Comparison of ENCODE assay signal across 24 cellular contexts in the genomic region with DNA sequence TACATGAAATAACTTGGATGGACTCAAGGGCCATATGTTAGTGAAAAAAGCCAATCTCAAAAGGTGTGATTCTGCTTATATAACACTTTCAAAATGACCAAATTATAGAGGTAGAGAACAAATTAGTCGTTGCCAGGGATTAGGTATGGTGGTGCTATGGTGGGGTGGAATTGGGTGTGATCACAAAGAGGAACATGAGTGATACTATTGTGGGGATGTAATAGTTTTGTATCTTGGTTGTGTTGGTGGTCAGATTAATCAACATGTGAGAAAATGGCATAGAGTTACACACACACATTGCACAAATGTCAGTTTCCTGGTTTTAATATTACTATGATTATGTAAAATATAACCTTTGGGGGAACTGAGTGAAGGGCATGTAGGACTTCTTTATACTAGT. TPM values are rescaled to one million over a fixed set of nuclear protein-coding genes. Genes with fewer than 3 reads are reported as not detected.
DNase-seq lines count a peak whose midpoint lies in the region; ATAC-seq and TF ChIP-seq lines count a peak whose summit lies in the region.
"Had no signal": no experiment of that assay in that cellular context is flagged by ENCODE, and none has a peak within 500 bp of the region (broad histone marks: within the 10 kb centered on the region; RNA-seq: fewer than 3 reads in every experiment).

No MANE protein-coding gene starts in this region.

- peaks cover 14% of the 10 kb centered on the region for H3K9me3 ChIP-seq in left ventricle myocardium inferior (replicated peaks)
- H3K9me3 ChIP-seq: adrenal gland, transverse colon had no signal

- no peak overlapping the region for H3K4me3 Mint-ChIP-seq in central memory CD8-positive, alpha-beta T cell
- H3K4me3 Mint-ChIP-seq: brain had no signal

- peak overlapping the region; percentile 60 for H3K27ac Mint-ChIP-seq in central memory CD8-positive, alpha-beta T cell (ENCODE audit: low read depth)
- H3K27ac Mint-ChIP-seq: progenitor cell of endocrine pancreas had no signal

- no peaks in the 10 kb centered on the region for H3K27me3 ChIP-seq in left ventricle myocardium inferior (ENCODE audit: low read depth)
- H3K27me3 ChIP-seq: adrenal gland, SJCRH30, transverse colon had no signal

- no peak overlapping the region for H3K4me3 ChIP-seq in left ventricle myocardium inferior
- H3K4me3 ChIP-seq: adrenal gland, heart right ventricle, SJCRH30, transverse colon had no signal

- intact Hi-C loops in left ventricle myocardium inferior (cut with micrococcal nuclease) = no loop called here

- peaks cover 54% of the 10 kb centered on the region for H3K4me1 Mint-ChIP-seq in central memory CD8-positive, alpha-beta T cell

- H3K36me3 ChIP-seq in left ventricle myocardium inferior = no peaks in the 10 kb centered on the region
- H3K36me3 ChIP-seq: adrenal gland, heart right ventricle, SJCRH30, transverse colon had no signal

- DNase-seq in activated CD4-positive, CD25-positive, alpha-beta regulatory T cell treated with anti-CD3 and anti-CD28 coated beads, Interleukin-2, amount 50 U/mL, for 72 hours = no peak
- DNase-seq in stimulated activated CD4-positive, alpha-beta T cell treated with anti-CD3 and anti-CD28 coated beads, Interleukin-15, amount 100 ng/mL, for 24 hours = peak; percentile 21
- DNase-seq in stimulated activated CD4-positive, alpha-beta T cell treated with anti-CD3 and anti-CD28 coated beads, Interleukin-2, amount 100 ng/mL, for 24 hours = no peak
- no peak for DNase-seq in central memory CD8-positive, alpha-beta T cell (ENCODE audit: low spot score in 2 of 2)
- DNase-seq in SW480 (ENCODE audit: low spot score) (no peak), left ventricle myocardium inferior (no peak)
- DNase-seq: 8988T; activated CD4-positive, alpha-beta T cell treated with anti-CD3 and anti-CD28 coated beads, Interleukin-2, amount 50 U/mL, for 1 hour; adrenal gland; DMS53; effector CD4-positive, alpha-beta T cell; erythroblast; heart right ventricle; Kasumi-1; NCI-H1694; NCI-H2171 treated with DMSO at 0.1 percent for 48 hours; NCI-H524; SJCRH30; transverse colon had no signal

- TF ChIP-seq CTCF in left ventricle myocardium inferior (IDR thresholded peaks at IDR 0.05; ENCODE audit: borderline replicate concordance) = no peak

- no peaks in the 10 kb centered on the region for H3K4me1 ChIP-seq in left ventricle myocardium inferior
- H3K4me1 ChIP-seq: adrenal gland, heart right ventricle, SJCRH30, transverse colon had no signal

- peaks cover 3% of the 10 kb centered on the region for H3K36me3 Mint-ChIP-seq in central memory CD8-positive, alpha-beta T cell (ENCODE audit: insufficient read depth)

- no peak overlapping the region for H3K27ac ChIP-seq in left ventricle myocardium inferior (replicated peaks)
- H3K27ac ChIP-seq: adrenal gland, heart right ventricle, SJCRH30, transverse colon had no signal

- no peaks in the 10 kb centered on the region for H3K9me3 Mint-ChIP-seq in central memory CD8-positive, alpha-beta T cell

- peak; percentile 7 to 28 for ATAC-seq in activated CD4-positive, CD25-positive, alpha-beta regulatory T cell treated with anti-CD3 and anti-CD28 coated beads, Interleukin-2, amount 50 U/mL, for 24 hours
- ATAC-seq in central memory CD8-positive, alpha-beta T cell (replicated peaks; ENCODE audit: extremely low read depth, poor library complexity, severe bottlenecking) = no peak
- ATAC-seq in HG02642 (IDR thresholded peaks at IDR 0.05; ENCODE audit: poor library complexity, unreplicated experiment) = no peak
- ATAC-seq: heart right ventricle, sciatic nerve had no signal

- H3K27me3 Mint-ChIP-seq in central memory CD8-positive, alpha-beta T cell = no peaks in the 10 kb centered on the region
- H3K27me3 Mint-ChIP-seq: progenitor cell of endocrine pancreas had no signal

RNA-seq across cellular contexts. Expression of a gene that starts 31.9 kb away (rescaled TPM):
- total RNA-seq in left ventricle myocardium inferior = 0.36 TPM

Comparison
In these comparisons a context has a peak if more than half of its experiments do, and no peak if none do; other contexts are left out.
1. ATAC-seq: peak in activated CD4-positive, CD25-positive, alpha-beta regulatory T cell treated with anti-CD3 and anti-CD28 coated beads, Interleukin-2, amount 50 U/mL, for 24 hours (2 of 2); none in central memory CD8-positive, alpha-beta T cell (single experiment) and HG02642 (single experiment).